Comparison of ENCODE assay signal across 12 cellular contexts in the genomic region with DNA sequence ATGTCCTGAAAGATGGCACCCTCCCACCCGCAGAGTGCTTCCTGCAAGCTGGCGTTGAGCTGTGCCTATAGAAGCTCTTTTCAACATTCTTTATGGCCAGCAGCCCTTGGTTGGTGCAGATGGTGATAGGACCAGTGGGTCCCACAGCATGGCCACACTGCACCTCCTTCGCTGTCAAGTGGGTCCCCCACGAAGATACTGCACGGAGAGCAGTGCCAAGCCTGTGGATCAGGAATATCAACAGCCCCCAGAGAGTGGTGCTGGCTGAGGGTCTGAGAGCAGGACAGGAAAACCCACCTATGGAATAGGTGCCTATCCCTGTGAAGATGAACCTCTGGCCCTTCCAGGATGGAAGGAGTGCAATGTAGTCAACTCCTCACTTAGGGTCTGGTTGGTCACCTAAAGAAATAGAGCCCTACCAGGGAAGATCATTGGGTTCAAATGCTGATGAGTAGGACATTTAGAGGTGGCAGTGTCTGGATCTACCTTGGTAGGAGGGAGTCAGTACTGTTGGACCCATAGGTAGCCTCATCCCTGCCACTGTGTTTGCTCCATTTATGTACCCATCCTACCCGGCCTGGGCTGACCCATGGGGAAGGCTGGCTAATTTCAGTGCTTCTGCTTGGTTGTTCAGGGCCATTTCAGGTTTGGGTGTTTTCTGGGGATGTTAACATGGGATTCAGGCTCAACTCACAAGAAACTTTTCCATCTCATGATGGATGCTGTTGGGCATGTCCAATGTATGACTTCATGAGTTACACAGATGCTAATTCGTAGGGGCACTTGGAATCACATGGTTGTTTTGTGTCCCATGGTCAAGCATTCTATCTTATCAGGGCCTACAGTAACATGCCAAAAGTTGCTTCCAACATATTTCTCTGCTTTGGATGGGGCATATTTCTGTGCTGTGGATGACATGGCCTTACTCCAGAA. TPM values are rescaled to one million over a fixed set of nuclear protein-coding genes. Genes with fewer than 3 reads are reported as not detected.
DNase-seq lines count a peak whose midpoint lies in the region; ATAC-seq and TF ChIP-seq lines count a peak whose summit lies in the region.
"Had no signal": no experiment of that assay in that cellular context is flagged by ENCODE, and none has a peak within 500 bp of the region (broad histone marks: within the 10 kb centered on the region; RNA-seq: fewer than 3 reads in every experiment).

No MANE protein-coding gene starts in this region.

- H3K9me3 Mint-ChIP-seq in activated naive CD8-positive, alpha-beta T cell treated with anti-CD3 and anti-CD28 coated beads for 36 hours, result no peaks in the 10 kb centered on the region
- H3K9me3 Mint-ChIP-seq in naive B cell, result no peaks in the 10 kb centered on the region

- peak overlapping the region; percentile 98 for H3K27ac Mint-ChIP-seq in activated naive CD8-positive, alpha-beta T cell treated with anti-CD3 and anti-CD28 coated beads for 36 hours
- H3K27ac Mint-ChIP-seq in naive B cell, result peak overlapping the region; percentile 64 to 100 (median 99)

- peaks cover 63% of the 10 kb centered on the region for H3K4me1 Mint-ChIP-seq in activated naive CD8-positive, alpha-beta T cell treated with anti-CD3 and anti-CD28 coated beads for 36 hours
- H3K4me1 Mint-ChIP-seq in naive B cell, result peaks cover 63 to 73% (median 67%) of the 10 kb centered on the region in 3 donors

- H3K4me3 Mint-ChIP-seq in activated naive CD8-positive, alpha-beta T cell treated with anti-CD3 and anti-CD28 coated beads for 36 hours, result peak overlapping the region; percentile 99
- peak overlapping the region; percentile 99 to 100 (median 100) for H3K4me3 Mint-ChIP-seq in naive B cell

- no peaks in the 10 kb centered on the region for H3K27me3 Mint-ChIP-seq in activated naive CD8-positive, alpha-beta T cell treated with anti-CD3 and anti-CD28 coated beads for 36 hours
- no peaks in the 10 kb centered on the region for H3K27me3 Mint-ChIP-seq in naive B cell

- no peaks in the 10 kb centered on the region for H3K36me3 ChIP-seq in vagina

- H3K9me3 ChIP-seq in right cardiac atrium (ENCODE audit: control insufficient read depth, low read length) (no peaks in the 10 kb centered on the region), vagina (no peaks in the 10 kb centered on the region)

- H3K27me3 ChIP-seq in right cardiac atrium (ENCODE audit: control insufficient read depth, insufficient read depth) (no peaks in the 10 kb centered on the region), vagina (no peaks in the 10 kb centered on the region)

- DNase-seq in right cardiac atrium, result no peak
- DNase-seq in left cardiac atrium, result no peak
- DNase-seq in activated naive CD8-positive, alpha-beta T cell treated with anti-CD3 and anti-CD28 coated beads for 36 hours, result no peak
- no peak for DNase-seq in naive B cell
- DNase-seq in vagina (ENCODE audit: extremely low spot score in 2 of 2), result peak in 1 of 2 donors; percentile 75
- no peak for DNase-seq in NCI-H2029 (lab: John Stamatoyannopoulos, UW)
- DNase-seq in dermis blood vessel endothelial cell, result no peak
- DNase-seq: C1 segment of cervical spinal cord; NCI-H1048; NCI-H82; stimulated activated CD4-positive, alpha-beta T cell treated with anti-CD3 and anti-CD28 coated beads, Interleukin-4, amount 100 ng/mL, for 24 hours had no signal

- intact Hi-C loops in right cardiac atrium (cut with DNase I), result no loop called here
- intact Hi-C loops in left cardiac atrium (cut with DNase I), result no loop called here
- intact Hi-C loops in vagina (cut with DNase I), result no loop called here

- peaks cover 45% of the 10 kb centered on the region for H3K36me3 Mint-ChIP-seq in activated naive CD8-positive, alpha-beta T cell treated with anti-CD3 and anti-CD28 coated beads for 36 hours
- H3K36me3 Mint-ChIP-seq in naive B cell, result peaks cover 18 to 23% of the 10 kb centered on the region in 2 donors

- H3K4me1 ChIP-seq in right cardiac atrium (ENCODE audit: control insufficient read depth, insufficient read depth, low read length) (no peaks in the 10 kb centered on the region), vagina (peaks cover 27% of the 10 kb centered on the region)

- TF ChIP-seq POLR2A in vagina (IDR thresholded peaks at IDR 0.05), result no peak

- peak overlapping the region; percentile 74 for H3K4me3 ChIP-seq in right cardiac atrium (ENCODE audit: low read length)
- peak overlapping the region in 1 of 2 donors; percentile 50 for H3K4me3 ChIP-seq in vagina

- no peak for TF ChIP-seq CTCF in vagina (IDR thresholded peaks at IDR 0.05)

- 71% methylated on average over 7 of the region's 7 CpGs for WGBS in right cardiac atrium

- ATAC-seq in right cardiac atrium, result no peak
- ATAC-seq in left cardiac atrium, result no peak
- ATAC-seq in naive B cell (ENCODE audit: low read depth in 2 of 2), result no peak
- no peak for ATAC-seq in HG03460 (IDR thresholded peaks at IDR 0.05; ENCODE audit: unreplicated experiment)

- no peak overlapping the region for H3K27ac ChIP-seq in right cardiac atrium (ENCODE audit: low read length)
- peak overlapping the region; percentile 85 for H3K27ac ChIP-seq in vagina

RNA-seq across cellular contexts. Expression of a gene that starts 33.4 kb away (rescaled TPM):
- total RNA-seq in right cardiac atrium (1 to 10 TPM; 1.6 to 1.8 (median 1.6) TPM), left cardiac atrium (1 to 10 TPM; 2.1 to 2.2 TPM), vagina (3.2 TPM), dermis blood vessel endothelial cell (14.5 and 29.3 TPM in 2 replicates)
- polyA plus RNA-seq in right cardiac atrium (1.2 TPM), naive B cell (ENCODE audit: low read depth in 6 of 6) (10 to 100 TPM in 3 of 6 donors, 1 to 10 TPM in 3; 4.4 to 14.3 (median 9.7) TPM)
- total RNA-seq in activated naive CD8-positive, alpha-beta T cell treated with anti-CD3 and anti-CD28 coated beads for 36 hours, result 10 to 100 TPM; 17.7 to 18.5 TPM
